Comparison of ENCODE assay signal across 8 cellular contexts in the genomic region with DNA sequence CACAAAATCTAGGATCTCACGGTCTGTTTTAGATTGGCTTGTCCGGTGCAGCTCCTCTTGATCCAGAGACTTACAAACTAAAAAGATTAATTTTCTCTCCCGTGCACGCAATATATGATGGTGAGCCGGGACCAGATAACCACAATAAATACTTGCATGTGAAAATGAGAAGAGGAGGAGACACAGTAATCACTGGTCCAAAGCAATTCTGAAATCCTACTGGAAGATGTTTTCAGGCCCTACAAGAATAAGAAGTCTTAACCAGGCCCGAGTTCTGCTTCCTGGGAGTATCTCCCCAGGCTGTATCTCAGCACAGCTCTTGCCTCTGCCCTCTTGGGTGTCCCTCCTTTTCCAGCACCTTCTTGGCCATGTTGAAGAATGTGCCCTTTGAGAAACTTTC. TPM values are rescaled to one million over a fixed set of nuclear protein-coding genes. Genes with fewer than 3 reads are reported as not detected.
DNase-seq lines count a peak whose midpoint lies in the region; ATAC-seq and TF ChIP-seq lines count a peak whose summit lies in the region.
"Had no signal": no experiment of that assay in that cellular context is flagged by ENCODE, and none has a peak within 500 bp of the region (broad histone marks: within the 10 kb centered on the region; RNA-seq: fewer than 3 reads in every experiment).

No MANE protein-coding gene starts in this region.

- H3K79me2 ChIP-seq in HCT116 (ENCODE audit: insufficient read depth, low read length) (peaks cover 53% of the 10 kb centered on the region), smooth muscle cell (ENCODE audit: low read depth) (peaks cover 26% of the 10 kb centered on the region)

- POLR2A ChIA-PET in HCT116 (lab: Charles Lee): no interaction called here

- no peaks in the 10 kb centered on the region for H3K36me3 Mint-ChIP-seq in glutamatergic neuron (ENCODE audit: unreplicated experiment)

- no TSS peak for BruUV-seq in HCT116 (replicated peaks; lab: Mats Ljungman, UMichigan)

- H4K20me1 ChIP-seq in HCT116 (ENCODE audit: insufficient read depth) (no peaks in the 10 kb centered on the region), smooth muscle cell (ENCODE audit: low read depth) (no peaks in the 10 kb centered on the region)

- peaks cover 9 to 24% of the 10 kb centered on the region in 2 experiments for H3K36me3 ChIP-seq in HCT116 (ENCODE audit: control insufficient read depth in 1 of 2, insufficient read depth in 2 of 2, low read length in 2 of 2)
- H3K36me3 ChIP-seq in smooth muscle cell (ENCODE audit: low read depth): peaks cover 3% of the 10 kb centered on the region

- TF ChIP-seq CTCF in HCT116 (IDR thresholded peaks at IDR 0.05 in 2 of 3, conservative IDR thresholded peaks at IDR 0.05 in 1 of 3; ENCODE audit: borderline replicate concordance in 1 of 3, insufficient read depth in 1 of 3, low read depth in 2 of 3, low read length in 2 of 3) (no peak), VCaP (conservative IDR thresholded peaks at IDR 0.05) (no peak), glutamatergic neuron (IDR thresholded peaks at IDR 0.05; ENCODE audit: partially characterized antibody, unreplicated experiment) (no peak), smooth muscle cell (IDR thresholded peaks at IDR 0.05; ENCODE audit: borderline replicate concordance, insufficient read depth, poor library complexity, severe bottlenecking) (no peak)

- H3K4me3 ChIP-seq in HCT116 (replicated peaks in 1 of 2; ENCODE audit: low read depth in 1 of 2, low read length in 2 of 2) (peak overlapping the region; percentile 79 to 90), smooth muscle cell (peak overlapping the region; percentile 90)

- H3K4me3 Mint-ChIP-seq in glutamatergic neuron (ENCODE audit: unreplicated experiment): peak overlapping the region; percentile 99

- H2AFZ ChIP-seq in HCT116 (ENCODE audit: low read depth, low read length, poor library complexity, severe bottlenecking) (no peak overlapping the region), smooth muscle cell (ENCODE audit: low read depth) (no peak overlapping the region)

- CTCF ChIA-PET in HCT116 (lab: Charles Lee): no interaction called here

- H3F3A ChIP-seq in smooth muscle cell (ENCODE audit: low read depth): no peaks in the 10 kb centered on the region

- no peak for TF ChIP-seq POLR2A in HCT116 (IDR thresholded peaks at IDR 0.05; ENCODE audit: borderline replicate concordance, extremely low read depth, insufficient read depth, insufficient read length)

- no peaks in the 10 kb centered on the region for H3K9me2 ChIP-seq in HCT116 (ENCODE audit: insufficient read depth)

- H3K4me1 ChIP-seq in HCT116 (ENCODE audit: control insufficient read depth in 1 of 2, insufficient read depth in 2 of 2, low read length in 2 of 2) (peaks cover 10 to 21% of the 10 kb centered on the region in 2 experiments), smooth muscle cell (ENCODE audit: low read depth) (peaks cover 10% of the 10 kb centered on the region)

- peak overlapping the region; percentile 90 for H3K4me2 ChIP-seq in HCT116 (ENCODE audit: low read length)
- peak overlapping the region; percentile 95 for H3K4me2 ChIP-seq in smooth muscle cell

- H3K9ac ChIP-seq in HCT116 (ENCODE audit: low read length) (peak overlapping the region; percentile 94), smooth muscle cell (ENCODE audit: low read depth) (peak overlapping the region; percentile 82)

- RAD21 ChIA-PET in HCT116 (lab: Charles Lee; ENCODE audit: low non-redundant PET in 1 of 2, low total read pairs in 2 of 2, uncharacterized antibody in 2 of 2, unreplicated experiment in 2 of 2): no interaction called here

- H3K27ac Mint-ChIP-seq in glutamatergic neuron (ENCODE audit: unreplicated experiment): peak overlapping the region; percentile 94

- 96% methylated on average over 6 of the region's 6 CpGs for WGBS in smooth muscle cell (ENCODE audit: low lambda C conversion rate)

- peaks cover 8% of the 10 kb centered on the region for H3K27me3 Mint-ChIP-seq in glutamatergic neuron (ENCODE audit: unreplicated experiment)

- no peaks in the 10 kb centered on the region; a peak in 1 of 4 replicates for H3K9me3 ChIP-seq in HCT116 (ENCODE audit: control insufficient read depth in 1 of 2, insufficient read depth in 1 of 2, low read depth in 1 of 2, low read length in 2 of 2)
- H3K9me3 ChIP-seq in smooth muscle cell (replicated peaks; ENCODE audit: low read depth): no peaks in the 10 kb centered on the region

- intact Hi-C loops in HCT116 (cut with micrococcal nuclease) (no loop called here), posterior vena cava (cut with DNase I) (no loop called here)

- DNase-seq in HCT116 (ENCODE audit: low read depth, low spot score) (no peak), glutamatergic neuron (no peak), smooth muscle cell (lab: John Stamatoyannopoulos, UW; ENCODE audit: unreplicated experiment) (no peak), NCI-H1694 (lab: John Stamatoyannopoulos, UW) (no peak), posterior vena cava (ENCODE audit: low spot score) (no peak), activated gamma-delta T cell treated with Interleukin-2 at 50 U/mL for 16 hours (no peak)
- DNase-seq: activated CD4-positive, alpha-beta T cell treated with anti-CD3 and anti-CD28 coated beads, Interleukin-2, amount 50 U/mL, for 1 hour had no signal

- ATAC-seq in HCT116: no peak

- no peak for TF ChIP-seq RAD21 in HCT116 (IDR thresholded peaks at IDR 0.05; ENCODE audit: low read depth)

- no peak overlapping the region; the same call in 1 of the 2 replicates for H3K27ac ChIP-seq in HCT116 (ENCODE audit: low read depth, low read length)
- peak overlapping the region; percentile 95 for H3K27ac ChIP-seq in VCaP
- peak overlapping the region; percentile 85 for H3K27ac ChIP-seq in smooth muscle cell (ENCODE audit: low read depth)

- no peaks in the 10 kb centered on the region for H3K27me3 ChIP-seq in HCT116 (ENCODE audit: insufficient read depth, low read length)
- H3K27me3 ChIP-seq in smooth muscle cell (ENCODE audit: low read depth): no peaks in the 10 kb centered on the region

- H3K4me1 Mint-ChIP-seq in glutamatergic neuron (ENCODE audit: low read depth, unreplicated experiment): peaks cover 16% of the 10 kb centered on the region

- peaks cover 10% of the 10 kb centered on the region for H3K9me3 Mint-ChIP-seq in glutamatergic neuron (ENCODE audit: unreplicated experiment)

TF ChIP-seq in HCT116, 20 proteins besides CTCF, POLR2A, EP300 and RAD21:
- TF ChIP-seq ZFX (IDR thresholded peaks at IDR 0.05) (no peak), SIN3A (IDR thresholded peaks at IDR 0.05; ENCODE audit: low read depth) (no peak), TCF7L2 (IDR thresholded peaks at IDR 0.05; ENCODE audit: borderline replicate concordance, extremely low read depth, insufficient read depth, insufficient read length) (no peak), CBX3 (IDR thresholded peaks at IDR 0.05; ENCODE audit: low read depth) (no peak), EZH2 (IDR thresholded peaks at IDR 0.05) (no peak), SRF (IDR thresholded peaks at IDR 0.05; ENCODE audit: low read depth) (no peak), ELF1 (IDR thresholded peaks at IDR 0.05; ENCODE audit: borderline replicate concordance, low read depth) (no peak), FOSL1 (IDR thresholded peaks at IDR 0.05; ENCODE audit: low read depth) (no peak), EGR1 (IDR thresholded peaks at IDR 0.05; ENCODE audit: low read depth) (no peak)
- TF ChIP-seq, protein P1, sequence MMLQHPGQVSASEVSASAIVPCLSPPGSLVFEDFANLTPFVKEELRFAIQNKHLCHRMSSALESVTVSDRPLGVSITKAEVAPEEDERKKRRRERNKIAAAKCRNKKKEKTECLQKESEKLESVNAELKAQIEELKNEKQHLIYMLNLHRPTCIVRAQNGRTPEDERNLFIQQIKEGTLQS (IDR thresholded peaks at IDR 0.05): no peak
- TF ChIP-seq, protein P2, sequence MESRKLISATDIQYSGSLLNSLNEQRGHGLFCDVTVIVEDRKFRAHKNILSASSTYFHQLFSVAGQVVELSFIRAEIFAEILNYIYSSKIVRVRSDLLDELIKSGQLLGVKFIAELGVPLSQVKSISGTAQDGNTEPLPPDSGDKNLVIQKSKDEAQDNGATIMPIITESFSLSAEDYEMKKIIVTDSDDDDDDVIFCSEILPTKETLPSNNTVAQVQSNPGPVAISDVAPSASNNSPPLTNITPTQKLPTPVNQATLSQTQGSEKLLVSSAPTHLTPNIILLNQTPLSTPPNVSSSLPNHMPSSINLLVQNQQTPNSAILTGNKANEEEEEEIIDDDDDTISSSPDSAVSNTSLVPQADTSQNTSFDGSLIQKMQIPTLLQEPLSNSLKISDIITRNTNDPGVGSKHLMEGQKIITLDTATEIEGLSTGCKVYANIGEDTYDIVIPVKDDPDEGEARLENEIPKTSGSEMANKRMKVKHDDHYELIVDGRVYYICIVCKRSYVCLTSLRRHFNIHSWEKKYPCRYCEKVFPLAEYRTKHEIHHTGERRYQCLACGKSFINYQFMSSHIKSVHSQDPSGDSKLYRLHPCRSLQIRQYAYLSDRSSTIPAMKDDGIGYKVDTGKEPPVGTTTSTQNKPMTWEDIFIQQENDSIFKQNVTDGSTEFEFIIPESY (IDR thresholded peaks at IDR 0.05; ENCODE audit: extremely low read depth, insufficient replicate concordance, low read length): no peak

RNA-seq across cellular contexts. Expression of a gene that starts 1.0 kb away (rescaled TPM):
- total RNA-seq in HCT116 (2021; ENCODE audit: unreplicated experiment): 34.8 TPM
- polyA plus RNA-seq in HCT116 (2012): 16.8 and 19.8 TPM in 2 replicates
- 15.7 TPM for total RNA-seq in glutamatergic neuron (ENCODE audit: unreplicated experiment)
- total RNA-seq in smooth muscle cell: 2.6 and 5.1 TPM in 2 replicates
- polyA plus RNA-seq in smooth muscle cell: 5.1 and 6.2 TPM in 2 replicates
- total RNA-seq in posterior vena cava: 10 to 100 TPM; 12.1 to 13.4 TPM

RNA-seq across cellular contexts. Expression of a gene that starts 12.8 kb away (rescaled TPM):
- total RNA-seq in HCT116 (2021; ENCODE audit: unreplicated experiment) (35.2 TPM), glutamatergic neuron (ENCODE audit: unreplicated experiment) (33.9 TPM), smooth muscle cell (23.3 and 29.7 TPM in 2 replicates), posterior vena cava (10 to 100 TPM; 26.1 to 39.0 TPM)
- polyA plus RNA-seq in HCT116 (2012): 19.9 and 23.6 TPM in 2 replicates
- polyA plus RNA-seq in smooth muscle cell: 28.4 and 31.7 TPM in 2 replicates

RNA-seq across cellular contexts. Expression of a gene that starts 45.1 kb away (rescaled TPM):
- total RNA-seq in HCT116 (2021; ENCODE audit: unreplicated experiment): not detected
- polyA plus RNA-seq in HCT116 (2012): 0.10 TPM in 1 of 2 replicates, not detected in the other
- 0.59 TPM for total RNA-seq in glutamatergic neuron (ENCODE audit: unreplicated experiment)
- 7.5 and 7.6 TPM in 2 replicates for total RNA-seq in smooth muscle cell
- 6.8 and 9.8 TPM in 2 replicates for polyA plus RNA-seq in smooth muscle cell
- not detected for total RNA-seq in posterior vena cava
